ENCODE assay signal across 9 cellular contexts in the genomic region with DNA sequence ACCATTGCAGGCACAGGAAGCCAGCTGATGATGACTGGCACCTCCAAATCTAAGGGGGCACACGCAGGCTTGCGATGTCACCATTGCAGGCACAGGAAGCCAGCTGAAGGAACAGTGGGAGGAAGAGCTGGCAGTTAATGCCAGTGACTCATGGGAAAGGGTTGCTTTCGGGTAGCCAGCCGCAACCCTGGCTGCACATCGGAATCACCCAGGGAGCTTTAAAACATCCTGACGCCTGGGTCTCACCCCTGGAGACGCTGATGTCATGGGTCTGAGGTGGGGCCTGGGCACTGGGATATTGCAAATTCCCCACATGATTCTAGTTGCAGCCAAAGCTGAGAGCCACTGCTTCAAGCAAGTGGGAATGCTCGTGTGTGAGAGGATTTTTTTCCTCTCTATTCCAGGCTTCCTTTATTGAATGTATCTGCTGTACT. TPM values are rescaled to one million over a fixed set of nuclear protein-coding genes. Genes with fewer than 3 reads are reported as not detected.
DNase-seq lines count a peak whose midpoint lies in the region; ATAC-seq and TF ChIP-seq lines count a peak whose summit lies in the region.
"Had no signal": no experiment of that assay in that cellular context is flagged by ENCODE, and none has a peak within 500 bp of the region (broad histone marks: within the 10 kb centered on the region; RNA-seq: fewer than 3 reads in every experiment).

No MANE protein-coding gene starts in this region.

- no peaks in the 10 kb centered on the region for H4K20me1 ChIP-seq in OCI-LY7 (ENCODE audit: insufficient read depth, low read length)

- no peak overlapping the region for H3K4me3 ChIP-seq in skin epidermis
- H3K4me3 ChIP-seq in HAP-1 = no peak overlapping the region
- H3K4me3 ChIP-seq in OCI-LY7 (ENCODE audit: low read depth, low read length, poor library complexity, severe bottlenecking) = no peak overlapping the region

- peak overlapping the region in 19 of 21 experiments; percentile 22 to 87 (median 72) for H3K27ac ChIP-seq in skin epidermis
- no peak overlapping the region for H3K27ac ChIP-seq in OCI-LY7 (ENCODE audit: low read depth, low read length, poor library complexity, severe bottlenecking)

- H3K36me3 Mint-ChIP-seq in activated T-helper 17 cell treated with anti-CD3 and anti-CD28 coated beads, Interleukin-2, amount 50 U/mL, for 72 hours (ENCODE audit: low read depth) = no peaks in the 10 kb centered on the region

- intact Hi-C loops in Right ventricle myocardium superior (cut with DNase I) (no loop called here), OCI-LY7 (cut with micrococcal nuclease; ENCODE audit: unreplicated experiment) (no loop called here)

- no peaks in the 10 kb centered on the region for H3K9me3 ChIP-seq in HAP-1
- H3K9me3 ChIP-seq in OCI-LY7 (ENCODE audit: low read length) = no peaks in the 10 kb centered on the region; the same call in 1 of the 2 replicates

- H3K27me3 ChIP-seq in HAP-1 (ENCODE audit: low read depth) = no peaks in the 10 kb centered on the region

- POLR2A ChIA-PET in OCI-LY7 (lab: Charles Lee) = interaction anchor here (0.6 kb wide), 1 partner anchor 184 kb away, joined by 3 read pairs; no protein-coding TSS in a partner anchor

- H2AFZ ChIP-seq in OCI-LY7 (ENCODE audit: low read length) = no peak overlapping the region

- no peaks in the 10 kb centered on the region for H3K9me3 Mint-ChIP-seq in activated T-helper 17 cell treated with anti-CD3 and anti-CD28 coated beads, Interleukin-2, amount 50 U/mL, for 72 hours

- TF ChIP-seq CTCF in OCI-LY7 (conservative IDR thresholded peaks at IDR 0.05; ENCODE audit: low read length) = no peak

- H3K9me2 ChIP-seq in OCI-LY7 (ENCODE audit: insufficient read depth, low read length) = no peaks in the 10 kb centered on the region; the same call in 1 of the 2 replicates

- ATAC-seq in activated T-helper 17 cell treated with anti-CD3 and anti-CD28 coated beads, Interleukin-2, amount 50 U/mL, for 72 hours (replicated peaks) = peak; percentile 17
- ATAC-seq in Right ventricle myocardium superior (ENCODE audit: poor library complexity) (peak; percentile 87), HG02642 (IDR thresholded peaks at IDR 0.05; ENCODE audit: poor library complexity, unreplicated experiment) (no peak), HG03565 (IDR thresholded peaks at IDR 0.05; ENCODE audit: unreplicated experiment) (no peak)

- no peak overlapping the region for H3K4me2 ChIP-seq in OCI-LY7 (ENCODE audit: low read length)

- no peaks in the 10 kb centered on the region for H3K27me3 Mint-ChIP-seq in activated T-helper 17 cell treated with anti-CD3 and anti-CD28 coated beads, Interleukin-2, amount 50 U/mL, for 72 hours

- CTCF ChIA-PET in OCI-LY7 (lab: Charles Lee; ENCODE audit: unreplicated experiment) = no interaction called here

- H3K4me1 ChIP-seq in HAP-1 (peaks cover 3% of the 10 kb centered on the region; the same call in 1 of the 2 replicates), OCI-LY7 (ENCODE audit: insufficient read depth, low read length, poor library complexity, severe bottlenecking) (peaks cover 4% of the 10 kb centered on the region)

- H3K79me2 ChIP-seq in OCI-LY7 (ENCODE audit: insufficient read depth, low read depth, low read length) = no peaks in the 10 kb centered on the region

- no peak overlapping the region for H3K4me3 Mint-ChIP-seq in activated T-helper 17 cell treated with anti-CD3 and anti-CD28 coated beads, Interleukin-2, amount 50 U/mL, for 72 hours

- H3K4me1 Mint-ChIP-seq in activated T-helper 17 cell treated with anti-CD3 and anti-CD28 coated beads, Interleukin-2, amount 50 U/mL, for 72 hours = peaks cover 30% of the 10 kb centered on the region

- H3K36me3 ChIP-seq in HAP-1 (replicated peaks) = no peaks in the 10 kb centered on the region
- no peaks in the 10 kb centered on the region for H3K36me3 ChIP-seq in OCI-LY7 (ENCODE audit: insufficient read depth, low read length)

- in situ Hi-C loops in HAP-1 (cut with MboI; ENCODE audit: low sequenced_read_pairs) = loop anchor here (25.0 kb wide), 1 partner anchor 1000 kb away; no protein-coding TSS in a partner anchor

- DNase-seq in GOT3 (lab: John Stamatoyannopoulos, UW) (peak; percentile 74), Right ventricle myocardium superior (peak; percentile 79), HAP-1 (ENCODE audit: low spot score in 2 of 2) (no peak), OCI-LY7 (ENCODE audit: low spot score) (no peak)

- no peak overlapping the region for H3K27ac Mint-ChIP-seq in activated T-helper 17 cell treated with anti-CD3 and anti-CD28 coated beads, Interleukin-2, amount 50 U/mL, for 72 hours

- no TSS peak for BruUV-seq in OCI-LY7 (replicated peaks; lab: Mats Ljungman, UMichigan)

RNA-seq across cellular contexts. Expression of gene CCN6, which starts 16.1 kb away (rescaled TPM):
- total RNA-seq in activated T-helper 17 cell treated with anti-CD3 and anti-CD28 coated beads, Interleukin-2, amount 50 U/mL, for 72 hours = under 1 TPM in 1 of 2 donors, not detected in 1; 0.66 TPM
- total RNA-seq in Right ventricle myocardium superior (not detected), OCI-LY7 (2022) (not detected in 2 replicates)
- not detected in 2 replicates for total RNA-seq in OCI-LY7 (2014; rRNA removed; shearing (Covaris generic))
- total RNA-seq: urinary bladder had no signal

RNA-seq across cellular contexts. Expression of gene TUBE1, which starts 49.5 kb away (rescaled TPM):
- total RNA-seq in activated T-helper 17 cell treated with anti-CD3 and anti-CD28 coated beads, Interleukin-2, amount 50 U/mL, for 72 hours = 10 to 100 TPM; 17.1 to 24.0 TPM
- 27.1 TPM for total RNA-seq in Right ventricle myocardium superior
- total RNA-seq in OCI-LY7 (2014; rRNA removed; shearing (Covaris generic)) = 27.9 and 35.6 TPM in 2 replicates
- total RNA-seq in OCI-LY7 (2022) = 32.6 and 35.7 TPM in 2 replicates

RNA-seq across cellular contexts. Expression of gene FAM229B, which starts 49.6 kb away (rescaled TPM):
- total RNA-seq in activated T-helper 17 cell treated with anti-CD3 and anti-CD28 coated beads, Interleukin-2, amount 50 U/mL, for 72 hours = 1 to 10 TPM; 2.6 TPM
- total RNA-seq in Right ventricle myocardium superior (86.6 TPM), OCI-LY7 (2022) (6.2 and 8.2 TPM in 2 replicates)
- total RNA-seq in OCI-LY7 (2014; rRNA removed; shearing (Covaris generic)) = 3.7 and 14.9 TPM in 2 replicates

Comparison
In these comparisons a context has a peak if more than half of its experiments do, and no peak if none do; other contexts are left out.
1. DNase-seq: peak in GOT3 (single experiment) and Right ventricle myocardium superior (single experiment); none in HAP-1 (0 of 2) and OCI-LY7 (single experiment).
2. ATAC-seq: peak in activated T-helper 17 cell treated with anti-CD3 and anti-CD28 coated beads, Interleukin-2, amount 50 U/mL, for 72 hours (single experiment) and Right ventricle myocardium superior (single experiment); none in HG02642 (single experiment) and HG03565 (single experiment).